ENCODE assay signal across 13 cellular contexts in genomic region chr10:82737556-82737955, GRCh38.
DNase-seq lines count a peak whose midpoint lies in the region; FAIRE-seq and TF ChIP-seq lines count a peak whose summit lies in the region.
"Had no signal": no experiment of that assay in that cellular context is flagged by ENCODE, and none has a peak within 500 bp of the region (broad histone marks: within the 10 kb centered on the region; RNA-seq: fewer than 3 reads in every experiment).

No MANE protein-coding gene starts in this region.

- peak; percentile 11 for DNase-seq in Ammon's horn (ENCODE audit: low spot score)
- peak; percentile 6 for DNase-seq in NCI-H1092 (lab: John Stamatoyannopoulos, UW)
- DNase-seq in WERI-Rb-1 = peak; percentile 53
- peak; percentile 11 for DNase-seq in iPS-NIHi7 (ENCODE audit: extremely low spot score)
- no peak for DNase-seq in D721Med (ENCODE audit: insufficient read length, low spot score)
- no peak for DNase-seq in GM12892 (ENCODE audit: insufficient read length)
- no peak for DNase-seq in HK-2 (ENCODE audit: unreplicated experiment)
- DNase-seq in DMS53 (lab: John Stamatoyannopoulos, UW) = no peak
- DNase-seq: NCI-H1417, NCI-H1930, NCI-H524, PC-9 had no signal

- H3K4me3 ChIP-seq in WERI-Rb-1 (ENCODE audit: low read depth, low read length) = no peak overlapping the region
- H3K4me3 ChIP-seq: GM12878, PC-9 had no signal

- no peaks in the 10 kb centered on the region for H3K36me3 ChIP-seq in WERI-Rb-1

- no peak for TF ChIP-seq POLR2A in GM12892 (IDR thresholded peaks at IDR 0.05; ENCODE audit: low read depth, low read length)

- no peaks in the 10 kb centered on the region for H3K9me3 ChIP-seq in WERI-Rb-1 (ENCODE audit: severe bottlenecking)

- no peak for TF ChIP-seq CTCF in WERI-Rb-1 (IDR thresholded peaks at IDR 0.05; ENCODE audit: low read depth, low read length)
- no peak for TF ChIP-seq CTCF in D721Med (IDR thresholded peaks at IDR 0.05; ENCODE audit: insufficient read depth, missing control alignments)

- H3K27me3 ChIP-seq in WERI-Rb-1 (ENCODE audit: insufficient read depth, low read depth, severe bottlenecking) = no peaks in the 10 kb centered on the region

- FAIRE-seq in D721Med (lab: Jason Lieb, UNC) (no peak), GM12892 (lab: Jason Lieb, UNC) (no peak)
- FAIRE-seq: GM12878 had no signal

- no peak overlapping the region for H3K27ac ChIP-seq in WERI-Rb-1
- H3K27ac ChIP-seq: PC-9 had no signal

Comparison
In these comparisons a context has a peak if more than half of its experiments do, and no peak if none do; other contexts are left out.
1. DNase-seq: peak in Ammon's horn (single experiment), NCI-H1092 (single experiment), WERI-Rb-1 (single experiment) and iPS-NIHi7 (single experiment); none in D721Med (single experiment), GM12892 (single experiment), HK-2 (single experiment) and DMS53 (single experiment).